16 cellular contexts compared by ENCODE assay signal in the genomic region with DNA sequence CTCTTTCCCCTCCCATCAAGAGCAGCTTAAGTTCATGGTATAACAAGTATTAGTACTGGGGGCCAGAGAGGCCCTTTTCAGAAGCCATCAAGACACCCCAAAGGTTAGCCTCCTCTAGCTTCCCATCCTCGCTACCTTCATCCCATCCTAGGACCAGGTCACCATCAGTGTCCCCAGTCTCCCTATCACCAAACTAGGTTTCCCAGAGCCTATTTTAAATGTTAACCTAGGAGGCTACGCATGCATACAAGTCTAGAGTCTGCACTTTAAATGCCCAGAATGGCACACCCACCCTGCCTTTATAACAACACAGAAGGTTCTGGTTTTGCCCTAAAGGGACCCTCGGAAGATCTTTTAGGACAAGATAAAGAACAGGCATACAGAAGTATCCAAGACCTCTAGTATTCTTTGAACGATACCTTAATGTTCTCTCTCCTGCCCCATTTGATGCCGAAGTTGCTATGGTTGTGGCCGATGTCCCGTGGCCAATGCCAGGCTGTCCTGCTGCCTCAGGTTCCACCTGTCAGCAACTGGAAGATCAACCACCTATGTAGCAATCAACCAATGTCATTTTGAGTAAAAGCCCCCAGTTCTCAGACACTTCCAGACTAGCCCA. TPM values are rescaled to one million over a fixed set of nuclear protein-coding genes. Genes with fewer than 3 reads are reported as not detected.
DNase-seq lines count a peak whose midpoint lies in the region; ATAC-seq lines count a peak whose summit lies in the region.
"Had no signal": no experiment of that assay in that cellular context is flagged by ENCODE, and none has a peak within 500 bp of the region (broad histone marks: within the 10 kb centered on the region; RNA-seq: fewer than 3 reads in every experiment).

No MANE protein-coding gene starts in this region.

- H2BK5ac ChIP-seq in mesendoderm (ENCODE audit: low read length): no peak overlapping the region

- H3K27me3 ChIP-seq in right cardiac atrium (ENCODE audit: control insufficient read depth, insufficient read depth) (no peaks in the 10 kb centered on the region), mesendoderm (ENCODE audit: insufficient read depth, low read length, poor library complexity) (no peaks in the 10 kb centered on the region)

- H2BK15ac ChIP-seq in mesendoderm (replicated peaks; ENCODE audit: low read depth): no peak overlapping the region

- ATAC-seq in left ventricle myocardium superior (no peak), right cardiac atrium (no peak)
- ATAC-seq: Panc1 had no signal

- H2AK5ac ChIP-seq in mesendoderm (ENCODE audit: low read length): no peak overlapping the region

- no peak overlapping the region for H3K4ac ChIP-seq in mesendoderm (ENCODE audit: low read depth, low read length)

- H3K23ac ChIP-seq in mesendoderm (ENCODE audit: low read length): peak overlapping the region; percentile 66

- no peaks in the 10 kb centered on the region for H3K79me1 ChIP-seq in mesendoderm (ENCODE audit: low read length)

- no peak overlapping the region for H3K9ac ChIP-seq in mesendoderm (ENCODE audit: low read length)
- H3K9ac ChIP-seq: BLaER1, KMS-11 had no signal

- H3K18ac ChIP-seq in mesendoderm (ENCODE audit: low read length): no peak overlapping the region

- no peak overlapping the region for H3K4me3 ChIP-seq in right cardiac atrium (ENCODE audit: low read length)
- no peak overlapping the region for H3K4me3 ChIP-seq in mesendoderm (ENCODE audit: low read length)
- H3K4me3 ChIP-seq: BLaER1 had no signal

- intact Hi-C loops in left ventricle myocardium superior (cut with micrococcal nuclease) (no loop called here), right cardiac atrium (cut with DNase I) (no loop called here)

- H3K79me2 ChIP-seq in mesendoderm (ENCODE audit: control insufficient read depth, insufficient read depth, low read length): no peaks in the 10 kb centered on the region

- no peak overlapping the region for H4K8ac ChIP-seq in mesendoderm (ENCODE audit: low read depth, low read length)

- WGBS in right cardiac atrium: 88% methylated on average over 7 of the region's 7 CpGs
- no CpG with 5 or more reads among the region's 7 CpGs for WGBS in mesendoderm (ENCODE audit: extremely low coverage, insufficient coverage, low lambda C conversion rate)

- H4K5ac ChIP-seq in mesendoderm (ENCODE audit: low read length): no peak overlapping the region

- no peak overlapping the region for H3K27ac ChIP-seq in right cardiac atrium (ENCODE audit: low read length)
- no peak overlapping the region for H3K27ac ChIP-seq in mesendoderm (ENCODE audit: low read depth, low read length)
- H3K27ac ChIP-seq: 22Rv1, BLaER1, KMS-11 had no signal

- H3K4me2 ChIP-seq in mesendoderm (ENCODE audit: low read length): no peak overlapping the region
- H3K4me2 ChIP-seq: BLaER1, KMS-11 had no signal

- DNase-seq in activated CD4-positive, alpha-beta T cell treated with anti-CD3 and anti-CD28 coated beads for 48 hours: peak; percentile 2
- DNase-seq in activated CD4-positive, alpha-beta T cell treated with anti-CD3 and anti-CD28 coated beads, Interleukin-2, amount 50 U/mL, for 1 hour: no peak
- DNase-seq in left ventricle myocardium superior (peak; percentile 17), right cardiac atrium (no peak), mesendoderm (no peak), NCI-H2081 treated with DMSO at 0.1 percent for 48 hours (lab: John Stamatoyannopoulos, UW) (no peak), CD1c-positive myeloid dendritic cell (ENCODE audit: extremely low spot score) (no peak), superior temporal gyrus (ENCODE audit: extremely low spot score) (no peak)
- DNase-seq: MM.1S, NCI-H1092 treated with DMSO at 0.1 percent for 48 hours, NCI-H2227 treated with DMSO at 0.1 percent for 48 hours, NCI-H524 had no signal

- no peak overlapping the region for H2BK120ac ChIP-seq in mesendoderm (ENCODE audit: low read depth, low read length)

- H3K4me1 ChIP-seq in right cardiac atrium (ENCODE audit: control insufficient read depth, insufficient read depth, low read length) (no peaks in the 10 kb centered on the region), mesendoderm (ENCODE audit: control insufficient read depth, low read depth, low read length) (peaks cover 3% of the 10 kb centered on the region)

- no peak overlapping the region for H3K56ac ChIP-seq in mesendoderm (ENCODE audit: low read length)

- H3K9me3 ChIP-seq in right cardiac atrium (ENCODE audit: control insufficient read depth, low read length): no peaks in the 10 kb centered on the region

- H3K36me3 ChIP-seq in mesendoderm (ENCODE audit: control insufficient read depth, insufficient read depth, low read length): no peaks in the 10 kb centered on the region
- H3K36me3 ChIP-seq: BLaER1 had no signal

RNA-seq across cellular contexts. Expression of a gene that starts 2.2 kb away (rescaled TPM):
- total RNA-seq in left ventricle myocardium superior (not detected), right cardiac atrium (not detected)
- polyA plus RNA-seq in right cardiac atrium: not detected
- 3.0 TPM for polyA plus RNA-seq in mesendoderm (2013, experiment 1 of 2)
- 3.0 TPM for polyA plus RNA-seq in mesendoderm (2013, experiment 2 of 2)

RNA-seq across cellular contexts. Expression of a gene that starts 24.7 kb away (rescaled TPM):
- total RNA-seq in left ventricle myocardium superior: 3.6 TPM
- total RNA-seq in right cardiac atrium: 1 to 10 TPM; 2.7 to 4.1 (median 3.5) TPM
- polyA plus RNA-seq in right cardiac atrium: 2.6 TPM
- polyA plus RNA-seq in mesendoderm (2013, experiment 1 of 2): 0.48 TPM
- 0.88 TPM for polyA plus RNA-seq in mesendoderm (2013, experiment 2 of 2)

Comparison
In these comparisons a context has a peak if more than half of its experiments do, and no peak if none do; other contexts are left out.
1. DNase-seq: peak in activated CD4-positive, alpha-beta T cell treated with anti-CD3 and anti-CD28 coated beads for 48 hours (single experiment) and left ventricle myocardium superior (single experiment); none in activated CD4-positive, alpha-beta T cell treated with anti-CD3 and anti-CD28 coated beads, Interleukin-2, amount 50 U/mL, for 1 hour (single experiment), right cardiac atrium (0 of 3), mesendoderm (single experiment), NCI-H2081 treated with DMSO at 0.1 percent for 48 hours (single experiment), CD1c-positive myeloid dendritic cell (single experiment) and superior temporal gyrus (single experiment).